In the genomic region with DNA sequence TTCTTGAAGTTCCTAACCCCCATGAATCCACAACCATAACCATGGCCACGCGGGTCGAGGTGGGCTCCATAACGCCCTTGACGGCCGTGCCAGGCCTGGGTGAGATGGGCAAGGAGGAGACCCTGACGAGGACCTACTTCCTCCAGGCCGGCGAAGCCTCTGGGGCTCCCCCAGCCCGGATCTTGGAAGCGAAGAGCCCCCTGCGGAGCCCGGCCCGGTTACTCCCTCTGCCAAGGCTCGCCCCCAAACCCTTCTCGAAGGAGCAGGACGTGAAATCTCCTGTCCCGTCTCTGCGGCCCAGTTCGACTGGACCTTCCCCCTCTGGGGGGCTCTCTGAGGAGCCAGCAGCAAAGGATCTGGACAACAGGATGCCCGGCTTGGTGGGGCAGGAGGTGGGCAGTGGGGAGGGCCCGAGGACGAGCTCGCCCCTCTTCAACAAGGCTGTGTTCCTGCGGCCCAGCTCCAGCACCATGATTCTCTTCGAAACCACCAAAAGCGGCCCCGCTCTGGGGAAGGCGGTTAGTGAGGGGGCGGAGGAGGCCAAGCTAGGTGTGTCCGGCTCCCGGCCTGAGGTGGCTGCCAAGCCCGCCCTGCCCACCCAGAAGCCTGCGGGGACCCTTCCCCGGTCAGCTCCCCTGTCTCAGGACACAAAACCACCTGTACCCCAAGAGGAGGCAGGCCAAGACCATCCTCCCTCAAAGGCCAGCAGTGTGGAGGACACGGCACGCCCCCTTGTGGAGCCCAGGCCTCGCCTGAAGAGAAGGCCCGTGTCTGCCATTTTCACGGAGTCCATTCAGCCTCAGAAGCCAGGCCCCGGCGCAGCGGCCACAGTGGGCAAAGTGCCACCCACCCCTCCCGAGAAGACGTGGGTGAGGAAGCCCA, we compare ENCODE assay signal across 10 cellular contexts.
DNase-seq lines count a peak whose midpoint lies in the region; ATAC-seq and TF ChIP-seq lines count a peak whose summit lies in the region.
"Had no signal": no experiment of that assay in that cellular context is flagged by ENCODE, and none has a peak within 500 bp of the region (broad histone marks: within the 10 kb centered on the region; RNA-seq: fewer than 3 reads in every experiment).

No MANE protein-coding gene starts in this region.

- H3K27me3 ChIP-seq in ascending aorta = no peaks in the 10 kb centered on the region
- no peaks in the 10 kb centered on the region for H3K27me3 ChIP-seq in kidney epithelial cell (ENCODE audit: control insufficient read depth, insufficient read depth, low read length)

- no peaks in the 10 kb centered on the region for H3K36me3 ChIP-seq in ascending aorta
- H3K36me3 ChIP-seq in kidney epithelial cell (ENCODE audit: control insufficient read depth, insufficient read depth, low read length) = no peaks in the 10 kb centered on the region

- intact Hi-C loops in ascending aorta (cut with DNase I) = no loop called here

- H3K27ac ChIP-seq in ascending aorta = peak overlapping the region; percentile 27 to 36

- peak; percentile 12 for DNase-seq in stimulated activated naive CD8-positive, alpha-beta T cell treated with anti-CD3 and anti-CD28 coated beads, Interleukin-15, Interleukin-2, amounts not matched to agents 100 U/mL and 50 U/mL, for 24 hours
- no peak for DNase-seq in stimulated activated naive CD8-positive, alpha-beta T cell treated with anti-CD3 and anti-CD28 coated beads, Interleukin-15, amount 100 ng/mL, for 72 hours
- DNase-seq in ascending aorta (ENCODE audit: low spot score in 2 of 2) (no peak), kidney epithelial cell (ENCODE audit: low read depth) (no peak), C1 segment of cervical spinal cord (lab: John Stamatoyannopoulos, UW) (no peak)
- DNase-seq in activated CD4-positive, CD25-positive, alpha-beta regulatory T cell treated with anti-CD3 and anti-CD28 coated beads, Interleukin-2, amount 50 U/mL, for 72 hours = no peak

- H3K4me3 Mint-ChIP-seq in stimulated activated naive CD8-positive, alpha-beta T cell treated with anti-CD3 and anti-CD28 coated beads, Interleukin-15, amount 100 ng/mL, for 72 hours = no peak overlapping the region
- H3K4me3 Mint-ChIP-seq: mesothelial cell of epicardium; stimulated activated naive CD8-positive, alpha-beta T cell treated with anti-CD3 and anti-CD28 coated beads, Interleukin-15, Interleukin-2, amounts not matched to agents 100 ng/mL and 50 ng/mL, for 24 hours had no signal

- H3K9me3 Mint-ChIP-seq in stimulated activated naive CD8-positive, alpha-beta T cell treated with anti-CD3 and anti-CD28 coated beads, Interleukin-15, amount 100 ng/mL, for 72 hours = no peaks in the 10 kb centered on the region
- H3K9me3 Mint-ChIP-seq: mesothelial cell of epicardium; stimulated activated naive CD8-positive, alpha-beta T cell treated with anti-CD3 and anti-CD28 coated beads, Interleukin-15, Interleukin-2, amounts not matched to agents 100 ng/mL and 50 ng/mL, for 24 hours had no signal

- peaks cover 9% of the 10 kb centered on the region for H3K27me3 Mint-ChIP-seq in stimulated activated naive CD8-positive, alpha-beta T cell treated with anti-CD3 and anti-CD28 coated beads, Interleukin-15, amount 100 ng/mL, for 72 hours
- H3K27me3 Mint-ChIP-seq: stimulated activated naive CD8-positive, alpha-beta T cell treated with anti-CD3 and anti-CD28 coated beads, Interleukin-15, Interleukin-2, amounts not matched to agents 100 ng/mL and 50 ng/mL, for 24 hours had no signal

- ATAC-seq in stimulated activated naive CD8-positive, alpha-beta T cell treated with anti-CD3 and anti-CD28 coated beads, Interleukin-15, Interleukin-2, amounts not matched to agents 100 U/mL and 50 U/mL, for 24 hours = no peak
- no peak for ATAC-seq in stimulated activated naive CD8-positive, alpha-beta T cell treated with anti-CD3 and anti-CD28 coated beads, Interleukin-15, amount 100 ng/mL, for 72 hours
- ATAC-seq in HG03025 (IDR thresholded peaks at IDR 0.05; ENCODE audit: low FRiP score, unreplicated experiment) (no peak), HG03378 (IDR thresholded peaks at IDR 0.05; ENCODE audit: unreplicated experiment) (no peak)

- H3K27ac Mint-ChIP-seq in stimulated activated naive CD8-positive, alpha-beta T cell treated with anti-CD3 and anti-CD28 coated beads, Interleukin-15, amount 100 ng/mL, for 72 hours = no peak overlapping the region
- H3K27ac Mint-ChIP-seq: stimulated activated naive CD8-positive, alpha-beta T cell treated with anti-CD3 and anti-CD28 coated beads, Interleukin-15, Interleukin-2, amounts not matched to agents 100 ng/mL and 50 ng/mL, for 24 hours had no signal

- H3K4me3 ChIP-seq in ascending aorta (no peak overlapping the region), kidney epithelial cell (ENCODE audit: low read depth, low read length) (no peak overlapping the region)

- no peaks in the 10 kb centered on the region for H3K9me3 ChIP-seq in ascending aorta

- peaks cover 14% of the 10 kb centered on the region for H3K4me1 Mint-ChIP-seq in stimulated activated naive CD8-positive, alpha-beta T cell treated with anti-CD3 and anti-CD28 coated beads, Interleukin-15, amount 100 ng/mL, for 72 hours

- TF ChIP-seq CTCF in ascending aorta (IDR thresholded peaks at IDR 0.05) (peak in 2 of 3 experiments; percentile 39 to 46), kidney epithelial cell (IDR thresholded peaks at IDR 0.05; ENCODE audit: insufficient read depth, low read length, poor library complexity, severe bottlenecking) (peak; percentile 58)

- no peaks in the 10 kb centered on the region for H3K4me1 ChIP-seq in ascending aorta
